Comparison of ENCODE assay signal across 28 cellular contexts in the genomic region with DNA sequence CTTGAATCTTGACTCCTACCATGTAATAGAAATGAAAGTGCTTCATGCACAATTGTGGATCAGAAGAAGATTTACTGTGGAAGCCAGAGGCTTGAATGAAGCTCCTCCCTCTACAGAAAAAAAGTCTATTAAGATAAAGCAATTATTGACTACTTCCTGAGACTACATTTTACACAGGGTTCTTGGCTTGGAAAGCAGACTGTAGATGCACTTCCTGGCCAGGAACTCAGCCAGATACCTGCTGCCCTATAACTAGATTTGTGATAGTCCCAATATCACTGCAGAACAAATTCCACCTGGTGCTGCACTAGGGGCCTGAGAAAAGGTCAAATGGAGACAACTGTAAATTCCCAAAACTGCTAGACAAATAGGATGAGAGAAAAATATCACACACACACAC.
"Had no signal": no experiment of that assay in that cellular context is flagged by ENCODE, and none has a peak within 500 bp of the region (broad histone marks: within the 10 kb centered on the region; RNA-seq: fewer than 3 reads in every experiment).

No MANE protein-coding gene starts in this region.

- H3K27me3 ChIP-seq: right lobe of liver, sigmoid colon, thyroid gland, tibial nerve, upper lobe of left lung, vagina had no signal

- H3K79me2 ChIP-seq: parathyroid adenoma had no signal

- H3K27ac ChIP-seq: neutrophil, parathyroid adenoma, psoas muscle, right lobe of liver, sigmoid colon, stomach, thoracic aorta, thyroid gland, tibial nerve, upper lobe of left lung, vagina had no signal

- H3K4me1 ChIP-seq: parathyroid adenoma, psoas muscle, right lobe of liver, sigmoid colon, stomach, thyroid gland, tibial nerve, upper lobe of left lung, vagina had no signal

- H3K4me1 Mint-ChIP-seq: nephron progenitor cell; neural crest cell; stimulated activated effector memory CD8-positive, alpha-beta T cell treated with anti-CD3 and anti-CD28 coated beads, Interleukin-12 subunit alpha, Interleukin-12 subunit beta, amount 100 ng/mL, for 72 hours; stimulated activated naive B cell treated with anti-CD40 and anti-IgM and Interleukin-4, amounts not matched to agents 10 μg/mL and 1 μg/mL and 100 μg/mL, for 72 hours had no signal

- H3K4me3 Mint-ChIP-seq: natural killer cell treated with Interleukin-12 subunit alpha and Interleukin-12 subunit beta and Interleukin-15 and Interleukin-18, amount 100 ng/mL, for 72 hours; nephron progenitor cell; neural crest cell; stimulated activated effector memory CD8-positive, alpha-beta T cell treated with anti-CD3 and anti-CD28 coated beads, Interleukin-12 subunit alpha, Interleukin-12 subunit beta, amount 100 ng/mL, for 72 hours; stimulated activated naive B cell treated with anti-CD40 and anti-IgM and Interleukin-4, amounts not matched to agents 10 μg/mL and 1 μg/mL and 100 μg/mL, for 72 hours; stimulated activated naive CD8-positive, alpha-beta T cell treated with anti-CD3 and anti-CD28 coated beads, Interleukin-15, Interleukin-2, amounts not matched to agents 100 ng/mL and 50 ng/mL, for 24 hours had no signal

- H3K9ac ChIP-seq: parathyroid adenoma had no signal

- H3K9me3 ChIP-seq: neutrophil, thyroid gland, vagina had no signal

- ATAC-seq: natural killer cell treated with Interleukin-12 subunit alpha and Interleukin-12 subunit beta and Interleukin-15 and Interleukin-18, amount 100 ng/mL, for 72 hours; psoas muscle; right cardiac atrium; right lobe of liver; stimulated activated effector memory CD8-positive, alpha-beta T cell treated with anti-CD3 and anti-CD28 coated beads, Interleukin-12 subunit alpha, Interleukin-12 subunit beta, amount 100 ng/mL, for 72 hours; stimulated activated naive B cell treated with anti-CD40 and anti-IgM and Interleukin-4, amounts not matched to agents 10 μg/mL and 1 μg/mL and 100 μg/mL, for 72 hours had no signal

- H3K27ac Mint-ChIP-seq: natural killer cell treated with Interleukin-12 subunit alpha and Interleukin-12 subunit beta and Interleukin-15 and Interleukin-18, amount 100 ng/mL, for 72 hours; nephron progenitor cell; progenitor cell of endocrine pancreas; stimulated activated effector memory CD8-positive, alpha-beta T cell treated with anti-CD3 and anti-CD28 coated beads, Interleukin-12 subunit alpha, Interleukin-12 subunit beta, amount 100 ng/mL, for 72 hours; stimulated activated naive B cell treated with anti-CD40 and anti-IgM and Interleukin-4, amounts not matched to agents 10 μg/mL and 1 μg/mL and 100 μg/mL, for 72 hours; stimulated activated naive CD8-positive, alpha-beta T cell treated with anti-CD3 and anti-CD28 coated beads, Interleukin-15, Interleukin-2, amounts not matched to agents 100 ng/mL and 50 ng/mL, for 24 hours had no signal

- H3K36me3 ChIP-seq: neutrophil, right lobe of liver, sigmoid colon, stomach, thoracic aorta, thyroid gland, tibial nerve, upper lobe of left lung, vagina had no signal

- H3K36me3 Mint-ChIP-seq: stimulated activated effector memory CD8-positive, alpha-beta T cell treated with anti-CD3 and anti-CD28 coated beads, Interleukin-12 subunit alpha, Interleukin-12 subunit beta, amount 100 ng/mL, for 72 hours had no signal

- H3K4me3 ChIP-seq: psoas muscle, right lobe of liver, sigmoid colon, stomach, thoracic aorta, thyroid gland, tibial nerve, upper lobe of left lung, vagina had no signal

- H2AFZ ChIP-seq: parathyroid adenoma had no signal

- DNase-seq: nephron progenitor cell; nucleus accumbens; posterior cingulate gyrus; psoas muscle; right cardiac atrium; right lobe of liver; sigmoid colon; small intestine; stimulated activated CD4-positive, alpha-beta T cell treated with anti-CD3 and anti-CD28 coated beads, Interleukin-15, amount 100 ng/mL, for 24 hours; stimulated activated CD4-positive, alpha-beta T cell treated with anti-CD3 and anti-CD28 coated beads, Interleukin-2, amount 100 ng/mL, for 24 hours; stimulated activated CD4-positive, alpha-beta T cell treated with anti-CD3 and anti-CD28 coated beads, Interleukin-2, amount 100 ng/mL, for 48 hours; stimulated activated CD4-positive, alpha-beta T cell treated with anti-CD3 and anti-CD28 coated beads, Interleukin-4, amount 100 ng/mL, for 24 hours; stimulated activated naive B cell treated with anti-CD40 and anti-IgM and Interleukin-4, amounts not matched to agents 10 μg/mL and 1 μg/mL and 100 μg/mL, for 72 hours; stimulated activated naive CD4-positive, alpha-beta T cell treated with Interleukin-2 at 50 U/mL for 16 hours; stomach; thyroid gland; trophoblast cell; upper lobe of left lung had no signal
